In the genomic region with DNA sequence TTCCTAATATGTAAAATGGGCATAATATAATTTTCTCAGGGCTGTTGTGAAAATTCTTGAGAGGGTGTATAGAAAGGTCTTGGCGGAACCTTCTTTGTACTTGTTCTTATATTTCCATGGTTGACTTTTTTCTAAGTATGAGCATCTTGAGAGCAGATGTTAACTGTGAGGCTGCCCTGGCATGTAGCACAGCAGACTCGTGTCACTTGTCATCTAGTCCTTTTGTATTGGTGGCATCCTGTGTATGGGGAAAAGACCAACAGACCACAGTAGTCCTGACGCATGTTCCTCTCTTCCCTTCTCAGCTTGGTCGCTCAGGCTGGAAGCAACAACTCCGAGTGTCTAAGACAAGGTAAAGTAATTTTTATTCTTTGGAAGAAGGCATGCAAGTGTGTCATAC, we compare ENCODE assay signal across 20 cellular contexts.
"Had no signal": no experiment of that assay in that cellular context is flagged by ENCODE, and none has a peak within 500 bp of the region (broad histone marks: within the 10 kb centered on the region; RNA-seq: fewer than 3 reads in every experiment).

No MANE protein-coding gene starts in this region.

- H3K4me3 ChIP-seq: SJCRH30 had no signal

- H3K36me3 ChIP-seq: SJCRH30 had no signal

- H3K9me3 ChIP-seq: SJCRH30 had no signal

- H3K9me3 Mint-ChIP-seq: IgD-negative memory B cell had no signal

- ATAC-seq: PC-3 had no signal

- FAIRE-seq: HTR-8/SVneo had no signal

- H3K36me3 Mint-ChIP-seq: IgD-negative memory B cell had no signal

- H3K27me3 ChIP-seq: SJCRH30 had no signal

- DNase-seq: KBM-7, NCI-H1092 treated with DMSO at 0.1 percent for 48 hours, NCI-H1436, NCI-H187, NCI-H2029, NCI-H2081 treated with DMSO at 0.1 percent for 48 hours, NCI-H2171, NCI-H226, NCI-H446, NCI-H510A, NCI-H524 treated with DMSO at 0.1 percent for 48 hours, NCI-H69, NCI-H774, PC-3, SHP77 treated with DMSO at 0.1 percent for 48 hours, SJCRH30 had no signal

- H3K4me1 ChIP-seq: SJCRH30 had no signal

- H3K27ac ChIP-seq: HL-60, RWPE1, SJCRH30 had no signal
